In genomic region chr7:75813084-75813483, GRCh38 we compare ENCODE assay signal across 20 cellular contexts. TPM values are rescaled to one million over a fixed set of nuclear protein-coding genes. Genes with fewer than 3 reads are reported as not detected.
"Had no signal": no experiment of that assay in that cellular context is flagged by ENCODE, and none has a peak within 500 bp of the region (broad histone marks: within the 10 kb centered on the region; RNA-seq: fewer than 3 reads in every experiment).

No MANE protein-coding gene starts in this region.

- H3K4me1 ChIP-seq: colonic mucosa, esophagus muscularis mucosa, foreskin keratinocyte, prostate gland had no signal

- H3K27me3 ChIP-seq: colonic mucosa had no signal

- H3K4me3 ChIP-seq: colonic mucosa, esophagus muscularis mucosa, prostate gland had no signal

- DNase-seq: activated CD4-positive, alpha-beta memory T cell treated with anti-CD3 and anti-CD28 coated beads for 36 hours; activated effector memory CD4-positive, alpha-beta T cell treated with Interleukin-2 at 50 U/mL for 16 hours; activated T-cell treated with anti-CD3 and anti-CD28 coated beads, Interleukin-2, amount 50 U/mL, for 24 hours; amniotic stem cell; caudate nucleus; colonic mucosa; effector CD4-positive, alpha-beta T cell; foreskin keratinocyte; occipital lobe; spleen; stimulated activated naive CD8-positive, alpha-beta T cell treated with anti-CD3 and anti-CD28 coated beads, Interleukin-15, amount 100 ng/mL, for 72 hours; WERI-Rb-1 had no signal

- H3K27ac Mint-ChIP-seq: activated CD4-positive, alpha-beta memory T cell treated with anti-CD3 and anti-CD28 coated beads for 36 hours; activated naive CD4-positive, alpha-beta T cell treated with anti-CD3 and anti-CD28 coated beads, Interleukin-2, amount 50 U/mL, for 72 hours; activated T-cell treated with anti-CD3 and anti-CD28 coated beads, Interleukin-2, amount 50 U/mL, for 24 hours; nephron; stimulated activated naive CD8-positive, alpha-beta T cell treated with anti-CD3 and anti-CD28 coated beads, Interleukin-15, amount 100 ng/mL, for 72 hours; type B pancreatic cell had no signal

- ATAC-seq: activated naive CD4-positive, alpha-beta T cell treated with anti-CD3 and anti-CD28 coated beads, Interleukin-2, amount 50 U/mL, for 72 hours; foreskin keratinocyte; sciatic nerve; stimulated activated naive CD8-positive, alpha-beta T cell treated with anti-CD3 and anti-CD28 coated beads, Interleukin-15, amount 100 ng/mL, for 72 hours had no signal

- H3K36me3 Mint-ChIP-seq: activated CD4-positive, alpha-beta memory T cell treated with anti-CD3 and anti-CD28 coated beads for 36 hours; activated naive CD4-positive, alpha-beta T cell treated with anti-CD3 and anti-CD28 coated beads, Interleukin-2, amount 50 U/mL, for 72 hours; type B pancreatic cell had no signal

- H3K9me3 ChIP-seq: colonic mucosa, prostate gland had no signal

- H3K36me3 ChIP-seq: colonic mucosa, esophagus muscularis mucosa, prostate gland, spleen, WERI-Rb-1 had no signal

- H3K27ac ChIP-seq: colonic mucosa, esophagus muscularis mucosa, foreskin keratinocyte, prostate gland, spleen, WERI-Rb-1 had no signal

- H3K4me3 Mint-ChIP-seq: activated CD4-positive, alpha-beta memory T cell treated with anti-CD3 and anti-CD28 coated beads for 36 hours; activated T-cell treated with anti-CD3 and anti-CD28 coated beads, Interleukin-2, amount 50 U/mL, for 24 hours; nephron; stimulated activated naive CD8-positive, alpha-beta T cell treated with anti-CD3 and anti-CD28 coated beads, Interleukin-15, amount 100 ng/mL, for 72 hours; type B pancreatic cell had no signal

- H3K9me3 Mint-ChIP-seq: activated CD4-positive, alpha-beta memory T cell treated with anti-CD3 and anti-CD28 coated beads for 36 hours; activated naive CD4-positive, alpha-beta T cell treated with anti-CD3 and anti-CD28 coated beads, Interleukin-2, amount 50 U/mL, for 72 hours; activated T-cell treated with anti-CD3 and anti-CD28 coated beads, Interleukin-2, amount 50 U/mL, for 24 hours; nephron; stimulated activated naive CD8-positive, alpha-beta T cell treated with anti-CD3 and anti-CD28 coated beads, Interleukin-15, amount 100 ng/mL, for 72 hours; type B pancreatic cell had no signal

- H3K4me1 Mint-ChIP-seq: stimulated activated naive CD8-positive, alpha-beta T cell treated with anti-CD3 and anti-CD28 coated beads, Interleukin-15, amount 100 ng/mL, for 72 hours had no signal

RNA-seq across cellular contexts. Expression of gene CCL24, which starts 0.5 kb away (rescaled TPM):
- total RNA-seq: activated CD4-positive, alpha-beta memory T cell treated with anti-CD3 and anti-CD28 coated beads for 36 hours; activated naive CD4-positive, alpha-beta T cell treated with anti-CD3 and anti-CD28 coated beads, Interleukin-2, amount 50 U/mL, for 72 hours; foreskin keratinocyte; mesenteric fat pad; occipital lobe; prostate gland; temporal lobe had no signal
- polyA plus RNA-seq: foreskin keratinocyte had no signal

RNA-seq across cellular contexts. Expression of gene CCL26, which starts 41.1 kb away (rescaled TPM):
- total RNA-seq: activated naive CD4-positive, alpha-beta T cell treated with anti-CD3 and anti-CD28 coated beads, Interleukin-2, amount 50 U/mL, for 72 hours; foreskin keratinocyte; occipital lobe; prostate gland; spleen; temporal lobe had no signal
- polyA plus RNA-seq: foreskin keratinocyte had no signal
